Comparison of ENCODE assay signal across 17 cellular contexts in genomic region chr11:126176853-126177470, GRCh38. TPM values are rescaled to one million over a fixed set of nuclear protein-coding genes. Genes with fewer than 3 reads are reported as not detected.
DNase-seq lines count a peak whose midpoint lies in the region; ATAC-seq and TF ChIP-seq lines count a peak whose summit lies in the region.
"Had no signal": no experiment of that assay in that cellular context is flagged by ENCODE, and none has a peak within 500 bp of the region (broad histone marks: within the 10 kb centered on the region; RNA-seq: fewer than 3 reads in every experiment).

No MANE protein-coding gene starts in this region.

- H3K27ac ChIP-seq in left ventricle myocardium inferior (replicated peaks): no peak overlapping the region
- no peak overlapping the region for H3K27ac ChIP-seq in osteoblast (ENCODE audit: low read depth, low read length)
- H3K27ac ChIP-seq in tibial nerve: no peak overlapping the region
- H3K27ac ChIP-seq: 22Rv1, A549, C4-2B had no signal

- H3K4me2 ChIP-seq in osteoblast (ENCODE audit: insufficient read depth, low read length): no peak overlapping the region
- H3K4me2 ChIP-seq: A549 had no signal

- no peaks in the 10 kb centered on the region for H3K79me2 ChIP-seq in osteoblast (ENCODE audit: insufficient read depth, low read length)

- H2AFZ ChIP-seq in osteoblast (ENCODE audit: low read length): no peak overlapping the region

- no peaks in the 10 kb centered on the region for H4K20me1 ChIP-seq in osteoblast (ENCODE audit: insufficient read depth, low read length)

- H3K4me3 ChIP-seq in left ventricle myocardium inferior (no peak overlapping the region), osteoblast (ENCODE audit: insufficient read depth, low read length) (no peak overlapping the region), tibial nerve (no peak overlapping the region)
- H3K4me3 ChIP-seq: A549 had no signal

- TF ChIP-seq POLR2A in tibial nerve (IDR thresholded peaks at IDR 0.05): no peak

- ATAC-seq in left ventricle myocardium superior (no peak), GM21390 (IDR thresholded peaks at IDR 0.05; ENCODE audit: unreplicated experiment) (no peak), GM19467 (IDR thresholded peaks at IDR 0.05; ENCODE audit: unreplicated experiment) (no peak)
- ATAC-seq: A549, HCT116 had no signal

- H3K36me3 ChIP-seq in left ventricle myocardium inferior: no peaks in the 10 kb centered on the region
- H3K36me3 ChIP-seq in osteoblast (ENCODE audit: insufficient read depth, low read length): no peaks in the 10 kb centered on the region
- peaks cover 0 to 6% (median 0%) of the 10 kb centered on the region in 3 donors for H3K36me3 ChIP-seq in tibial nerve

- intact Hi-C loops in left ventricle myocardium superior (cut with micrococcal nuclease) (no loop called here), left ventricle myocardium inferior (cut with micrococcal nuclease) (no loop called here)

- H3K9me3 ChIP-seq in left ventricle myocardium inferior (replicated peaks) (no peaks in the 10 kb centered on the region), osteoblast (ENCODE audit: low read depth, low read length) (no peaks in the 10 kb centered on the region), tibial nerve (peaks cover 0 to 3% (median 0%) of the 10 kb centered on the region in 4 donors)
- H3K9me3 ChIP-seq: A549, Caco-2 had no signal

- H3K4me1 ChIP-seq in left ventricle myocardium inferior (no peaks in the 10 kb centered on the region), osteoblast (ENCODE audit: insufficient read depth, low read length) (peaks cover 4% of the 10 kb centered on the region), tibial nerve (peaks cover 0 to 12% (median 0%) of the 10 kb centered on the region in 4 donors)
- H3K4me1 ChIP-seq: A549, Caco-2 had no signal

- no peak for TF ChIP-seq CTCF in left ventricle myocardium inferior (IDR thresholded peaks at IDR 0.05; ENCODE audit: borderline replicate concordance)
- no peak for TF ChIP-seq CTCF in osteoblast (IDR thresholded peaks at IDR 0.05; ENCODE audit: extremely low read depth, low read depth, low read length)
- TF ChIP-seq CTCF in tibial nerve (IDR thresholded peaks at IDR 0.05): no peak

- H3K27me3 ChIP-seq in left ventricle myocardium inferior (ENCODE audit: low read depth) (no peaks in the 10 kb centered on the region), osteoblast (ENCODE audit: insufficient read depth, low read length) (peaks cover 3% of the 10 kb centered on the region), tibial nerve (no peaks in the 10 kb centered on the region)

- 65 to 70% methylated on average over 8 of the region's 8 CpGs for WGBS in tibial nerve, 2 donors

- peak; percentile 19 for DNase-seq in left ventricle myocardium superior
- no peak for DNase-seq in left ventricle myocardium inferior
- peak; percentile 73 for DNase-seq in osteoblast (ENCODE audit: insufficient read length, low spot score, missing footprints)
- DNase-seq in tibial nerve (ENCODE audit: low spot score in 2 of 2): peak; percentile 31 to 62
- no peak for DNase-seq in amygdala (lab: John Stamatoyannopoulos, UW)
- DNase-seq: AML-193; Caco-2; CD4-positive, alpha-beta T cell; GOT3; H7; HFFc6 had no signal

- TF ChIP-seq EP300 in tibial nerve (IDR thresholded peaks at IDR 0.05): no peak

RNA-seq across cellular contexts. Expression of gene RPUSD4, which starts 34.5 kb away (rescaled TPM):
- total RNA-seq in left ventricle myocardium superior (40.0 TPM), left ventricle myocardium inferior (37.6 TPM), osteoblast (36.2 and 36.8 TPM in 2 replicates), tibial nerve (10 to 100 TPM; 18.3 to 29.6 (median 23.3) TPM)

RNA-seq across cellular contexts. Expression of gene FAM118B, which starts 34.6 kb away (rescaled TPM):
- total RNA-seq in left ventricle myocardium superior (25.1 TPM), left ventricle myocardium inferior (26.7 TPM), osteoblast (29.5 and 30.4 TPM in 2 replicates), tibial nerve (10 to 100 TPM; 11.4 to 14.2 (median 11.6) TPM)

Comparison
In these comparisons a context has a peak if more than half of its experiments do, and no peak if none do; other contexts are left out.
1. DNase-seq: peak in left ventricle myocardium superior (single experiment), osteoblast (single experiment) and tibial nerve (2 of 2); none in left ventricle myocardium inferior (single experiment) and amygdala (0 of 56).